ENCODE assay signal across 24 cellular contexts in the genomic region with DNA sequence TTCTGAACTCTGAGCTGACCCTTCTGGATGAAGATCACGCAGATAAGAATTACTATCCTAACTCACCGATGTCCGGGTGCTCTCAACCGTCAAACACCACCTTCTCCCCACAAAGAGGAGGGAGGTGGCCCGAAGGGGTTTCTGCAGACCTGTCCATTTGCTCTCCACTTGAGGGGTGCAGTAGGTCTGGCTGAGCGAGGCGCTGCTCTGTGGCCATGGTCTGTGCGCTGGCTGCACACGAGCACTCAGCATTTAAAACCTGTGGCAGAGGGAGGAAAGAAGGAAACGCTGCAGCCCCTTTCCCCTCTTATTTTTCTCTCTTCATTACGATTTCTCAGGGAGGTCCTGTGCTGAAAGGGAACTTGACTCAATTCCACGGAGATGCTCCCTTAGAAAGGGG. TPM values are rescaled to one million over a fixed set of nuclear protein-coding genes. Genes with fewer than 3 reads are reported as not detected.
"Had no signal": no experiment of that assay in that cellular context is flagged by ENCODE, and none has a peak within 500 bp of the region (broad histone marks: within the 10 kb centered on the region; RNA-seq: fewer than 3 reads in every experiment).

No MANE protein-coding gene starts in this region.

- H3K27ac Mint-ChIP-seq: stimulated activated memory B cell treated with anti-CD40 and anti-IgM and Interleukin-4, amounts not matched to agents 10 μg/mL and 1 μg/mL and 100 μg/mL, for 72 hours had no signal

- H3K4me3 Mint-ChIP-seq: neural crest cell; stimulated activated memory B cell treated with anti-CD40 and anti-IgM and Interleukin-4, amounts not matched to agents 10 μg/mL and 1 μg/mL and 100 μg/mL, for 72 hours had no signal

- H3K4me3 ChIP-seq: colonic mucosa, heart left ventricle, ovary, right lobe of liver, stomach, thoracic aorta, transverse colon had no signal

- H3K9me3 ChIP-seq: colonic mucosa, heart left ventricle, ovary, right lobe of liver, stomach, thoracic aorta, transverse colon had no signal

- H3K4me1 ChIP-seq: colonic mucosa, right lobe of liver had no signal

- H3K36me3 Mint-ChIP-seq: stimulated activated memory B cell treated with anti-CD40 and anti-IgM and Interleukin-4, amounts not matched to agents 10 μg/mL and 1 μg/mL and 100 μg/mL, for 72 hours had no signal

- H3K27ac ChIP-seq: colonic mucosa, heart left ventricle, ovary, right lobe of liver, stomach, transverse colon had no signal

- H3K4me1 Mint-ChIP-seq: neural crest cell had no signal

- ATAC-seq: heart left ventricle; left lobe of liver; naive thymus-derived CD4-positive, alpha-beta T cell; right lobe of liver; stimulated activated memory B cell treated with anti-CD40 and anti-IgM and Interleukin-4, amounts not matched to agents 10 μg/mL and 1 μg/mL and 100 μg/mL, for 72 hours had no signal

- H3K9me3 Mint-ChIP-seq: neural crest cell; stimulated activated memory B cell treated with anti-CD40 and anti-IgM and Interleukin-4, amounts not matched to agents 10 μg/mL and 1 μg/mL and 100 μg/mL, for 72 hours had no signal

- DNase-seq: colonic mucosa; effector CD8-positive, alpha-beta T cell; foreskin melanocyte; heart left ventricle; hippocampal formation; kidney glomerular epithelial cell; mammary epithelial cell; naive thymus-derived CD4-positive, alpha-beta T cell; ovary; right lobe of liver; stimulated activated CD4-positive, alpha-beta T cell treated with anti-CD3 and anti-CD28 coated beads, Interleukin-4, amount 100 ng/mL, for 1 hour; stomach; substantia nigra; transverse colon had no signal

- H3K36me3 ChIP-seq: colonic mucosa, heart left ventricle, ovary, right lobe of liver, stomach, thoracic aorta, transverse colon had no signal

RNA-seq across cellular contexts. Expression of a gene that starts 1.5 kb away (rescaled TPM):
- total RNA-seq: cerebellum; colonic mucosa; dermis microvascular lymphatic vessel endothelial cell; heart left ventricle; left lobe of liver; mesenteric fat pad; mononuclear cell; naive thymus-derived CD4-positive, alpha-beta T cell; neural crest cell; ovary; right lobe of liver; stomach; thoracic aorta; transverse colon; urinary bladder had no signal
- polyA plus RNA-seq: heart left ventricle; naive thymus-derived CD4-positive, alpha-beta T cell; ovary; stomach had no signal

RNA-seq across cellular contexts. Expression of a gene that starts 17.6 kb away (rescaled TPM):
- total RNA-seq: cerebellum; colonic mucosa; dermis microvascular lymphatic vessel endothelial cell; heart left ventricle; left lobe of liver; mesenteric fat pad; mononuclear cell; naive thymus-derived CD4-positive, alpha-beta T cell; neural crest cell; ovary; right lobe of liver; stomach; thoracic aorta; transverse colon; urinary bladder had no signal
- polyA plus RNA-seq: esophagus; heart left ventricle; naive thymus-derived CD4-positive, alpha-beta T cell; ovary; stomach had no signal

RNA-seq across cellular contexts. Expression of a gene that starts 35.8 kb away (rescaled TPM):
- total RNA-seq: cerebellum; colonic mucosa; dermis microvascular lymphatic vessel endothelial cell; heart left ventricle; left lobe of liver; mesenteric fat pad; mononuclear cell; naive thymus-derived CD4-positive, alpha-beta T cell; neural crest cell; right lobe of liver; stomach; thoracic aorta; transverse colon had no signal
- polyA plus RNA-seq: esophagus; heart left ventricle; naive thymus-derived CD4-positive, alpha-beta T cell; stomach had no signal

RNA-seq across cellular contexts. Expression of a gene that starts 37.7 kb away (rescaled TPM):
- total RNA-seq: cerebellum; colonic mucosa; dermis microvascular lymphatic vessel endothelial cell; heart left ventricle; left lobe of liver; mesenteric fat pad; mononuclear cell; naive thymus-derived CD4-positive, alpha-beta T cell; neural crest cell; right lobe of liver; stomach; thoracic aorta; transverse colon had no signal
- polyA plus RNA-seq: esophagus; heart left ventricle; naive thymus-derived CD4-positive, alpha-beta T cell; stomach had no signal

RNA-seq across cellular contexts. Expression of a gene that starts 47.8 kb away (rescaled TPM):
- total RNA-seq: cerebellum; colonic mucosa; dermis microvascular lymphatic vessel endothelial cell; heart left ventricle; mononuclear cell; naive thymus-derived CD4-positive, alpha-beta T cell; right lobe of liver; stomach; thoracic aorta; transverse colon had no signal
- polyA plus RNA-seq: heart left ventricle; naive thymus-derived CD4-positive, alpha-beta T cell; stomach had no signal
